ENCODE assay signal across 29 cellular contexts in genomic region chr9:137984005-137984404, GRCh38.
"Had no signal": no experiment of that assay in that cellular context is flagged by ENCODE, and none has a peak within 500 bp of the region (broad histone marks: within the 10 kb centered on the region; RNA-seq: fewer than 3 reads in every experiment).

No MANE protein-coding gene starts in this region.

- H3K27ac ChIP-seq: brain microvascular endothelial cell, RWPE1, SK-N-MC, WERI-Rb-1 had no signal

- H3K4me3 ChIP-seq: K562, SK-N-MC had no signal

- ATAC-seq: activated naive CD8-positive, alpha-beta T cell treated with anti-CD3 and anti-CD28 coated beads, Interleukin-2, amount 50 U/mL, for 24 hours; K562; PC-3; Right ventricle myocardium inferior had no signal

- H3K27me3 ChIP-seq: brain microvascular endothelial cell had no signal

- H3K36me3 Mint-ChIP-seq: activated naive CD4-positive, alpha-beta T cell treated with anti-CD3 and anti-CD28 coated beads, Interleukin-2, amount 10 ng/mL, durations not matched to agents 7 days and 5 days; activated naive CD8-positive, alpha-beta T cell had no signal

- DNase-seq: activated CD4-positive, alpha-beta T cell treated with anti-CD3 and anti-CD28 coated beads for 1 hour; activated CD4-positive, alpha-beta T cell treated with anti-CD3 and anti-CD28 coated beads for 48 hours; activated CD4-positive, alpha-beta T cell treated with anti-CD3 and anti-CD28 coated beads, Interleukin-2, amount 50 U/mL, for 48 hours; activated CD4-positive, CD25-positive, alpha-beta regulatory T cell; activated naive CD4-positive, alpha-beta T cell treated with anti-CD3 and anti-CD28 coated beads, Interleukin-2, amount 10 ng/mL, durations not matched to agents 7 days and 5 days; activated naive CD8-positive, alpha-beta T cell treated with anti-CD3 and anti-CD28 coated beads, Interleukin-2, amount 50 U/mL, for 24 hours; activated T-cell treated with anti-CD3 and anti-CD28 coated beads, Interleukin-2, amount 50 U/mL, for 1 hour; brain microvascular endothelial cell; central memory CD4-positive, alpha-beta T cell; NCI-H1092 treated with DMSO at 0.1 percent for 48 hours; NCI-H1417; NCI-H146; NCI-H187; NCI-H2029 treated with DMSO at 0.1 percent for 48 hours; NCI-H2107; NCI-H2171; NCI-H510A; NCI-H526; NCI-H748 treated with DMSO at 0.1 percent for 48 hours; NK-92 treated with Interleukin-12 subunit alpha and Interleukin-12 subunit beta, amount 100 ng/mL, for 24 hours; PC-3; T1000; WERI-Rb-1 had no signal

- H3K4me3 Mint-ChIP-seq: activated naive CD4-positive, alpha-beta T cell treated with anti-CD3 and anti-CD28 coated beads, Interleukin-2, amount 10 ng/mL, durations not matched to agents 7 days and 5 days; activated naive CD8-positive, alpha-beta T cell; activated naive CD8-positive, alpha-beta T cell treated with anti-CD3 and anti-CD28 coated beads, Interleukin-2, amount 50 U/mL, for 24 hours had no signal

- H3K9me3 Mint-ChIP-seq: activated naive CD4-positive, alpha-beta T cell treated with anti-CD3 and anti-CD28 coated beads, Interleukin-2, amount 10 ng/mL, durations not matched to agents 7 days and 5 days; activated naive CD8-positive, alpha-beta T cell treated with anti-CD3 and anti-CD28 coated beads, Interleukin-2, amount 50 U/mL, for 24 hours; activated T-helper 2 cell treated with anti-CD3 and anti-CD28 coated beads, Interferon-gamma antibody, Interleukin-2, Interleukin-4, amounts not matched to agents 10 μg/mL and 5 μg/mL and 100 μg/mL, durations not matched to agents 14 hours and 24 hours and 36 hours had no signal

- H3K4me1 Mint-ChIP-seq: activated naive CD8-positive, alpha-beta T cell treated with anti-CD3 and anti-CD28 coated beads, Interleukin-2, amount 50 U/mL, for 24 hours had no signal

- H3K27ac Mint-ChIP-seq: activated naive CD4-positive, alpha-beta T cell treated with anti-CD3 and anti-CD28 coated beads, Interleukin-2, amount 10 ng/mL, durations not matched to agents 7 days and 5 days; activated naive CD8-positive, alpha-beta T cell; activated naive CD8-positive, alpha-beta T cell treated with anti-CD3 and anti-CD28 coated beads, Interleukin-2, amount 50 U/mL, for 24 hours; activated T-helper 2 cell treated with anti-CD3 and anti-CD28 coated beads, Interferon-gamma antibody, Interleukin-2, Interleukin-4, amounts not matched to agents 10 μg/mL and 5 μg/mL and 100 μg/mL, durations not matched to agents 14 hours and 24 hours and 36 hours had no signal

- H3K36me3 ChIP-seq: brain microvascular endothelial cell had no signal
